ENCODE assay signal across 13 cellular contexts in genomic region chr2:134433469-134433868, GRCh38.
"Had no signal": no experiment of that assay in that cellular context is flagged by ENCODE, and none has a peak within 500 bp of the region (broad histone marks: within the 10 kb centered on the region; RNA-seq: fewer than 3 reads in every experiment).

No MANE protein-coding gene starts in this region.

- H3K9me3 ChIP-seq: ascending aorta, gastroesophageal sphincter, heart right ventricle, suprapubic skin had no signal

- H3K9me3 Mint-ChIP-seq: activated naive CD4-positive, alpha-beta T cell treated with anti-CD3 and anti-CD28 coated beads, Interleukin-2, amount 10 ng/mL, durations not matched to agents 7 days and 5 days; activated T-helper 2 cell treated with anti-CD3 and anti-CD28 coated beads, Interferon-gamma antibody, Interleukin-2, Interleukin-4, amounts not matched to agents 10 μg/mL and 5 μg/mL and 100 μg/mL, durations not matched to agents 14 hours and 24 hours and 36 hours; endodermal cell had no signal

- H3K4me1 Mint-ChIP-seq: activated naive CD4-positive, alpha-beta T cell treated with anti-CD3 and anti-CD28 coated beads, Interleukin-2, amount 10 ng/mL, durations not matched to agents 7 days and 5 days had no signal

- H3K4me1 ChIP-seq: ascending aorta, gastroesophageal sphincter, heart right ventricle, suprapubic skin had no signal

- H3K4me3 ChIP-seq: ascending aorta, gastroesophageal sphincter, heart right ventricle, suprapubic skin had no signal

- H3K27ac Mint-ChIP-seq: activated naive CD4-positive, alpha-beta T cell treated with anti-CD3 and anti-CD28 coated beads, Interleukin-2, amount 10 ng/mL, durations not matched to agents 7 days and 5 days; activated T-helper 2 cell treated with anti-CD3 and anti-CD28 coated beads, Interferon-gamma antibody, Interleukin-2, Interleukin-4, amounts not matched to agents 10 μg/mL and 5 μg/mL and 100 μg/mL, durations not matched to agents 14 hours and 24 hours and 36 hours; endodermal cell had no signal

- H3K27me3 Mint-ChIP-seq: activated naive CD4-positive, alpha-beta T cell treated with anti-CD3 and anti-CD28 coated beads, Interleukin-2, amount 10 ng/mL, durations not matched to agents 7 days and 5 days had no signal

- H3K27me3 ChIP-seq: ascending aorta, gastroesophageal sphincter, heart right ventricle, suprapubic skin had no signal

- ATAC-seq: gastroesophageal sphincter; left ventricle myocardium superior; stimulated activated naive CD8-positive, alpha-beta T cell treated with anti-CD3 and anti-CD28 coated beads, Interleukin-15, Interleukin-2, amounts not matched to agents 100 U/mL and 50 U/mL, for 24 hours had no signal

- H3K4me3 Mint-ChIP-seq: activated naive CD4-positive, alpha-beta T cell treated with anti-CD3 and anti-CD28 coated beads, Interleukin-2, amount 10 ng/mL, durations not matched to agents 7 days and 5 days; endodermal cell had no signal

- DNase-seq: activated CD4-positive, alpha-beta T cell treated with anti-CD3 and anti-CD28 coated beads, Interleukin-2, amount 50 U/mL, for 48 hours; activated CD4-positive, CD25-positive, alpha-beta regulatory T cell treated with anti-CD3 and anti-CD28 coated beads, Interleukin-2, amount 50 U/mL, for 72 hours; activated naive CD4-positive, alpha-beta T cell treated with anti-CD3 and anti-CD28 coated beads, Interleukin-2, amount 10 ng/mL, durations not matched to agents 7 days and 5 days; endodermal cell; heart right ventricle; left ventricle myocardium superior; stimulated activated naive CD8-positive, alpha-beta T cell treated with anti-CD3 and anti-CD28 coated beads, Interleukin-15, Interleukin-2, amounts not matched to agents 100 U/mL and 50 U/mL, for 24 hours; trophoblast cell had no signal

- H3K27ac ChIP-seq: ascending aorta, gastroesophageal sphincter, heart right ventricle, suprapubic skin had no signal

- FAIRE-seq: bronchial epithelial cell had no signal
